ENCODE assay signal across 8 cellular contexts in the genomic region with DNA sequence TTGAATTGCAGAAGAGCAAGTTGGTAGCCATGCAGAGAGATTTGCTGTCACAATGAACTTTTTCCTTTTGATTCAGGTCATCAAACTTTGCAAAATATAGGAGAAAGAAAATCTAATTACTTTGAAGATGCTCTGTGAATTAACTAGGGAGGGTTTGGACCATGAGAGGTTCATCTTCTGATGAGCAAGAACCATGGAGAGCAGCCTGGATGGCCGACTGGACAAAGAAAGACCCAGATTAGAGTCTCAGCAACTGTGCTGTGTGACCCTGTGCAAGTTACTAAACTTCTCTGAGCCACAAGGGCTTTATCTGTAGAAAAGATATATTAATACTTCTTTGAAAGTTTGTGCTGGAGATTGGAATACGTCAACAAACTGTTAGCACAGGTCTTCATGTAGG.
"Had no signal": no experiment of that assay in that cellular context is flagged by ENCODE, and none has a peak within 500 bp of the region (broad histone marks: within the 10 kb centered on the region; RNA-seq: fewer than 3 reads in every experiment).

No MANE protein-coding gene starts in this region.

- DNase-seq: GDM1, GF-D8 had no signal

- ATAC-seq: GM12878 had no signal

- H3K4me3 ChIP-seq: GM12878 had no signal

- FAIRE-seq: G401.6, GM12878, GM12891, GM12892, GM18507, GM19239 had no signal
